Comparison of ENCODE assay signal across 8 cellular contexts in the genomic region with DNA sequence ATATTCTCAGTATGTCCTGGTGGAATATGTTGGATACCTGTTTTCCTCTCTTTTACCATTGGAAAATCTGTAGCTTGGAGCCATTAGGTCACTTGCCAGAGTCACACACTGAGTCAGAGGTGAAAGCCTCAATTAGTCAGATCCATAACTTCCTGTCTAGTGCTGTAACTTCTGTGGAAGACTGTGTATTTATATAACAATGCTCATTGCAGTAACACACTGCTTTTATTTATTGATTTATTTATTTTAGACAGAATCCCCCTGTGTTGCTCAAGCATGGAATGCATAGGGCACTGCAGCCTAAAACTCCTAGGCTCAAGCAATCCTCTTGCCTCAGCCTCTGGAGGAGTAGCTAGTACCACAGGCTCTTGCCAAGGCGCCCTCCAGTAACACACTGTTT. TPM values are rescaled to one million over a fixed set of nuclear protein-coding genes. Genes with fewer than 3 reads are reported as not detected.
DNase-seq lines count a peak whose midpoint lies in the region; ATAC-seq and TF ChIP-seq lines count a peak whose summit lies in the region.

No MANE protein-coding gene starts in this region.

- H3K27me3 ChIP-seq in PC-3 (ENCODE audit: low read length) (no peaks in the 10 kb centered on the region), esophagus muscularis mucosa (no peaks in the 10 kb centered on the region)

- H3K27ac ChIP-seq in PC-3 (ENCODE audit: low read length) (peak overlapping the region; percentile 43), esophagus muscularis mucosa (replicated peaks in 1 of 4) (peak overlapping the region; percentile 50 to 92 (median 90))

- H3K9me2 ChIP-seq in PC-3 (replicated peaks; ENCODE audit: low read length), result no peaks in the 10 kb centered on the region

- no peaks in the 10 kb centered on the region for H3K27me3 Mint-ChIP-seq in osteocyte (ENCODE audit: unreplicated experiment)

- DNase-seq in DMS53 (lab: John Stamatoyannopoulos, UW) (peak; percentile 69), PC-3 (peak; percentile 83), esophagus muscularis mucosa (ENCODE audit: extremely low spot score) (no peak), osteocyte (ENCODE audit: extremely low spot score, unreplicated experiment) (no peak), NCI-H146 treated with DMSO at 0.1 percent for 48 hours (lab: John Stamatoyannopoulos, UW; ENCODE audit: unreplicated experiment) (no peak), NCI-H2227 treated with DMSO at 0.1 percent for 48 hours (lab: John Stamatoyannopoulos, UW) (no peak), putamen (ENCODE audit: low spot score) (no peak)

- H3K9me3 ChIP-seq in PC-3 (ENCODE audit: low read length) (no peaks in the 10 kb centered on the region), esophagus muscularis mucosa (no peaks in the 10 kb centered on the region)

- H3K4me2 ChIP-seq in PC-3 (ENCODE audit: low read length), result peak overlapping the region; percentile 67

- H3F3A ChIP-seq in PC-3 (ENCODE audit: low read length, unreplicated experiment), result peaks cover 4% of the 10 kb centered on the region

- ATAC-seq in PC-3 (peak; percentile 35), HG03460 (IDR thresholded peaks at IDR 0.05; ENCODE audit: unreplicated experiment) (no peak)

- CTCF ChIA-PET in PC-3 (lab: Charles Lee), result interaction anchor here (0.6 kb wide), 2 partner anchors 20 to 682 kb away, joined by 3 to 7 read pairs; no protein-coding TSS in a partner anchor

- H3K4me3 ChIP-seq in PC-3 (ENCODE audit: low read length) (peak overlapping the region; percentile 43; the same call in 1 of the 2 replicates), esophagus muscularis mucosa (peak overlapping the region in 1 of 4 donors; percentile 98)

- no peaks in the 10 kb centered on the region for H3K9me3 Mint-ChIP-seq in osteocyte (ENCODE audit: unreplicated experiment)

- peak overlapping the region; percentile 66 for H3K4me3 Mint-ChIP-seq in osteocyte (ENCODE audit: unreplicated experiment)

- no peak overlapping the region; the same call in 1 of the 2 replicates for H2AFZ ChIP-seq in PC-3 (ENCODE audit: low read length)

- no peak for TF ChIP-seq POLR2A in esophagus muscularis mucosa (IDR thresholded peaks at IDR 0.05; ENCODE audit: low read depth)

- TF ChIP-seq CTCF in PC-3 (conservative IDR thresholded peaks at IDR 0.05; ENCODE audit: low read depth, low read length) (no peak), esophagus muscularis mucosa (IDR thresholded peaks at IDR 0.05) (no peak), osteocyte (IDR thresholded peaks at IDR 0.05) (no peak)

- peak overlapping the region; percentile 79 for H3K27ac Mint-ChIP-seq in osteocyte (ENCODE audit: unreplicated experiment)

- H3K36me3 ChIP-seq in PC-3 (ENCODE audit: low read depth, low read length) (no peaks in the 10 kb centered on the region), esophagus muscularis mucosa (no peaks in the 10 kb centered on the region)

- intact Hi-C loops in PC-3 (cut with micrococcal nuclease) (loop anchor here (2.0 to 5.0 kb wide), 2 partner anchors 57 to 157 kb away; no protein-coding TSS in a partner anchor), esophagus muscularis mucosa (cut with DNase I) (loop anchor here (5.0 to 10.0 kb wide), 2 partner anchors 58 to 255 kb away; a partner anchor contains a TSS)

- H3K4me1 ChIP-seq in PC-3 (ENCODE audit: insufficient read depth, low read length), result peaks cover 34% of the 10 kb centered on the region
- peaks cover 28 to 62% (median 57%) of the 10 kb centered on the region in 4 donors for H3K4me1 ChIP-seq in esophagus muscularis mucosa

- peaks cover 53% of the 10 kb centered on the region for H3K4me1 Mint-ChIP-seq in osteocyte (ENCODE audit: unreplicated experiment)

- peaks cover 1% of the 10 kb centered on the region for H3K36me3 Mint-ChIP-seq in osteocyte (ENCODE audit: unreplicated experiment)

- peaks cover 4% of the 10 kb centered on the region; the same call in 1 of the 2 replicates for H4K20me1 ChIP-seq in PC-3 (ENCODE audit: low read length)

- WGBS in esophagus muscularis mucosa, result 87% methylated on average over 1 of the region's 1 CpG

- no peak overlapping the region for H3K9ac ChIP-seq in PC-3 (ENCODE audit: low read length)

- POLR2A ChIA-PET in PC-3 (lab: Charles Lee; ENCODE audit: unreplicated experiment), result no interaction called here

- TF ChIP-seq EP300 in esophagus muscularis mucosa (IDR thresholded peaks at IDR 0.05), result no peak

- peaks cover 30% of the 10 kb centered on the region for H3K79me2 ChIP-seq in PC-3 (ENCODE audit: low read length)

- TSS peak; percentile 24 for BruUV-seq in PC-3 (replicated peaks; lab: Mats Ljungman, UMichigan)

RNA-seq across cellular contexts. Expression of a gene that starts 1.3 kb away (rescaled TPM):
- 70.1 and 81.4 TPM in 2 replicates for total RNA-seq in PC-3 (2014; rRNA removed)
- 10 to 100 TPM; 27.7 to 66.7 (median 30.5) TPM for total RNA-seq in esophagus muscularis mucosa
- 81.8 and 95.7 TPM in 2 replicates for total RNA-seq in osteocyte

Comparison
In these comparisons a context has a peak if more than half of its experiments do, and no peak if none do; other contexts are left out.
1. DNase-seq: peak in DMS53 (single experiment) and PC-3 (single experiment); none in esophagus muscularis mucosa (single experiment), osteocyte (single experiment), NCI-H146 treated with DMSO at 0.1 percent for 48 hours (single experiment), NCI-H2227 treated with DMSO at 0.1 percent for 48 hours (single experiment) and putamen (single experiment).